1 cellular context compared by ENCODE assay signal in genomic region chr6:29628419-29629281, GRCh38.
TF ChIP-seq lines count a peak whose summit lies in the region.

No MANE protein-coding gene starts in this region.

TF ChIP-seq in HepG2, 621 proteins besides CTCF, POLR2A, EP300 and RAD21 (continued from another document and continues in another):
- TF ChIP-seq ZBTB40 (IDR thresholded peaks at IDR 0.05) = no peak
- TF ChIP-seq ZBTB40 (CRISPR knock-in tag; IDR thresholded peaks at IDR 0.05) = no peak
- 0 out of 2 replicates have a peak, but pooled peaks have one; percentile 25 for TF ChIP-seq HOXA5 (CRISPR knock-in tag; IDR thresholded peaks at IDR 0.05)
- no peak for TF ChIP-seq ZBTB49 (CRISPR knock-in tag; IDR thresholded peaks at IDR 0.05; ENCODE audit: borderline replicate concordance)
- no peak for TF ChIP-seq PHF5A (CRISPR knock-in tag; IDR thresholded peaks at IDR 0.05; ENCODE audit: low read depth, unreplicated experiment)
- no peak for TF ChIP-seq RFXANK (CRISPR knock-in tag; IDR thresholded peaks at IDR 0.05)
- TF ChIP-seq FIP1L1 (IDR thresholded peaks at IDR 0.05; ENCODE audit: borderline replicate concordance, insufficient read depth, low read depth, low read length) = no peak
- no peak for TF ChIP-seq TRAFD1 (CRISPR knock-in tag; IDR thresholded peaks at IDR 0.05; ENCODE audit: borderline replicate concordance)
- TF ChIP-seq SAFB2 (CRISPR knock-in tag; IDR thresholded peaks at IDR 0.05; ENCODE audit: borderline replicate concordance, low read depth) = 0 out of 2 replicates have a peak, but pooled peaks have one; percentile 20
- TF ChIP-seq ZNF326 (CRISPR knock-in tag; IDR thresholded peaks at IDR 0.05; ENCODE audit: borderline replicate concordance) = no peak
- no peak for TF ChIP-seq SMAD1 (CRISPR knock-in tag; IDR thresholded peaks at IDR 0.05; ENCODE audit: borderline replicate concordance, low read depth)
- TF ChIP-seq ZNF766 (CRISPR knock-in tag; IDR thresholded peaks at IDR 0.05; ENCODE audit: borderline replicate concordance) = no peak
- TF ChIP-seq ATF4 (CRISPR knock-in tag; IDR thresholded peaks at IDR 0.05) = no peak
- TF ChIP-seq CBFB (CRISPR knock-in tag; IDR thresholded peaks at IDR 0.05) = no peak
- TF ChIP-seq ZNF687 (CRISPR knock-in tag; IDR thresholded peaks at IDR 0.05) = peak; percentile 43
- peak; percentile 50; the same call in 1 of the 2 replicates for TF ChIP-seq CSRNP1 (CRISPR knock-in tag; IDR thresholded peaks at IDR 0.05)
- no peak for TF ChIP-seq KLF15 (CRISPR knock-in tag; IDR thresholded peaks at IDR 0.05; ENCODE audit: borderline replicate concordance)
- TF ChIP-seq ZNF670 (CRISPR knock-in tag; IDR thresholded peaks at IDR 0.05; ENCODE audit: borderline replicate concordance) = no peak
- peak; percentile 72 to 74; a peak in 3 of 4 replicates for TF ChIP-seq HMGXB4 (CRISPR knock-in tag; IDR thresholded peaks at IDR 0.05; ENCODE audit: borderline replicate concordance in 1 of 2, low read depth in 1 of 2)
- TF ChIP-seq ZZZ3 (CRISPR knock-in tag; IDR thresholded peaks at IDR 0.05; ENCODE audit: borderline replicate concordance) = no peak
- no peak for TF ChIP-seq ZSCAN12 (CRISPR knock-in tag; IDR thresholded peaks at IDR 0.05)
- TF ChIP-seq PPARG (CRISPR knock-in tag; conservative IDR thresholded peaks at IDR 0.05) = no peak
- no peak for TF ChIP-seq NPAS2 (CRISPR knock-in tag; IDR thresholded peaks at IDR 0.05; ENCODE audit: borderline replicate concordance)
- TF ChIP-seq CEBPB (IDR thresholded peaks at IDR 0.05; ENCODE audit: borderline replicate concordance, low read depth, low read length) = no peak
- peak; percentile 18; the same call in 1 of the 2 replicates for TF ChIP-seq PCBP1 (IDR thresholded peaks at IDR 0.05; ENCODE audit: borderline replicate concordance, low read depth, low read length)
- no peak for TF ChIP-seq SP140L (CRISPR knock-in tag; IDR thresholded peaks at IDR 0.05; ENCODE audit: borderline replicate concordance)
- TF ChIP-seq ZBTB34 (CRISPR knock-in tag; IDR thresholded peaks at IDR 0.05) = no peak
- TF ChIP-seq ZNF468 (CRISPR knock-in tag; IDR thresholded peaks at IDR 0.05) = no peak
- TF ChIP-seq PBX3 (CRISPR knock-in tag; IDR thresholded peaks at IDR 0.05; ENCODE audit: borderline replicate concordance) = no peak
